ENCODE assay signal across 17 cellular contexts in genomic region chr7:70480913-70481579, GRCh38.
A peak's percentile ranks its signal among the peaks of the same experiment; 100 is the strongest.
DNase-seq lines count a peak whose midpoint lies in the region; ATAC-seq, FAIRE-seq and TF ChIP-seq lines count a peak whose summit lies in the region.
"Had no signal": no experiment of that assay in that cellular context is flagged by ENCODE, and none has a peak within 500 bp of the region (broad histone marks: within the 10 kb centered on the region; RNA-seq: fewer than 3 reads in every experiment).

No MANE protein-coding gene starts in this region.

- no peak overlapping the region for H3K56ac ChIP-seq in mesendoderm (ENCODE audit: low read length)

- intact Hi-C loops in thyroid gland (cut with DNase I) (no loop called here), CD14-positive monocyte (cut with micrococcal nuclease) (no loop called here)

- no peaks in the 10 kb centered on the region for H3K27me3 Mint-ChIP-seq in astrocyte (ENCODE audit: low read depth, unreplicated experiment)
- peaks cover 0 to 1% (median 0%) of the 10 kb centered on the region in 3 donors for H3K27me3 Mint-ChIP-seq in CD14-positive monocyte (ENCODE audit: low read depth in 3 of 3)

- H3K79me2 ChIP-seq in astrocyte (ENCODE audit: insufficient read depth, low read length) (no peaks in the 10 kb centered on the region), mesendoderm (ENCODE audit: control insufficient read depth, insufficient read depth, low read length) (no peaks in the 10 kb centered on the region)

- no peak for TF ChIP-seq POLR2A in thyroid gland (IDR thresholded peaks at IDR 0.05)

- H3K9ac ChIP-seq in astrocyte (ENCODE audit: low read length) (no peak overlapping the region), mesendoderm (ENCODE audit: low read length) (no peak overlapping the region)
- H3K9ac ChIP-seq: BLaER1 treated with 17β-estradiol and CSF1 and Interleukin-3, amounts not matched to agents 10 nM and 100 nM had no signal

- H2AFZ ChIP-seq in astrocyte (ENCODE audit: low read depth, low read length): no peak overlapping the region

- DNase-seq in astrocyte (ENCODE audit: low read depth) (peak; percentile 66), foreskin keratinocyte (peak; percentile 93 to 96), thyroid gland (peak; percentile 35 to 39), CD14-positive monocyte (ENCODE audit: low spot score) (no peak), NCI-H510A treated with DMSO at 0.1 percent for 48 hours (lab: John Stamatoyannopoulos, UW) (no peak), mesendoderm (no peak)
- DNase-seq: activated CD4-positive, alpha-beta T cell treated with anti-CD3 and anti-CD28 coated beads, Interleukin-2, amount 50 U/mL, for 1 hour; anterior cingulate cortex; MG63; NCI-H1694; NCI-H510A; nucleus accumbens; sigmoid colon; stimulated activated CD4-positive, alpha-beta T cell treated with anti-CD3 and anti-CD28 coated beads, Interleukin-2, amount 100 ng/mL, for 24 hours had no signal

- ATAC-seq in foreskin keratinocyte: peak; percentile 80

- H3K79me1 ChIP-seq in mesendoderm (ENCODE audit: low read length): no peaks in the 10 kb centered on the region

- H3K4me2 ChIP-seq in astrocyte (ENCODE audit: low read length) (no peak overlapping the region), mesendoderm (ENCODE audit: low read length) (no peak overlapping the region)
- H3K4me2 ChIP-seq: BLaER1 treated with 17β-estradiol and CSF1 and Interleukin-3, amounts not matched to agents 10 nM and 100 nM had no signal

- no peaks in the 10 kb centered on the region for H3K36me3 ChIP-seq in HEK293 (ENCODE audit: control insufficient read depth in 2 of 2, insufficient read depth in 1 of 2, low read length in 2 of 2)
- no peaks in the 10 kb centered on the region for H3K36me3 ChIP-seq in astrocyte (ENCODE audit: insufficient read depth, low read length)
- no peaks in the 10 kb centered on the region for H3K36me3 ChIP-seq in thyroid gland
- no peaks in the 10 kb centered on the region for H3K36me3 ChIP-seq in mesendoderm (ENCODE audit: control insufficient read depth, insufficient read depth, low read length)
- H3K36me3 ChIP-seq: MG63, sigmoid colon had no signal

- POLR2A ChIA-PET in HEK293 (lab: Yijun Ruan, JAX): no interaction called here

- H4K20me1 ChIP-seq in astrocyte (ENCODE audit: insufficient read depth, low read length): no peaks in the 10 kb centered on the region
- H4K20me1 ChIP-seq: BLaER1 treated with 17β-estradiol and CSF1 and Interleukin-3, amounts not matched to agents 10 nM and 100 nM had no signal

- no peak overlapping the region for H2AK5ac ChIP-seq in mesendoderm (ENCODE audit: low read length)

- H4K8ac ChIP-seq in mesendoderm (ENCODE audit: low read depth, low read length): no peak overlapping the region

- 40 to 45% methylated on average over 8 of the region's 8 CpGs for WGBS in thyroid gland, 2 donors
- no CpG with 5 or more reads among the region's 8 CpGs for WGBS in mesendoderm (ENCODE audit: extremely low coverage, insufficient coverage, low lambda C conversion rate)

- H2BK5ac ChIP-seq in mesendoderm (ENCODE audit: low read length): no peak overlapping the region

- CTCF ChIA-PET in HEK293 (lab: Yijun Ruan, JAX): no interaction called here

- H3K9me3 ChIP-seq in HEK293 (ENCODE audit: control insufficient read depth, insufficient read depth, low read depth, low read length) (no peaks in the 10 kb centered on the region), astrocyte (ENCODE audit: insufficient read depth, low read depth, low read length) (no peaks in the 10 kb centered on the region), thyroid gland (no peaks in the 10 kb centered on the region)
- H3K9me3 ChIP-seq: MG63, sigmoid colon had no signal

- H3K4me3 Mint-ChIP-seq in astrocyte (ENCODE audit: unreplicated experiment) (no peak overlapping the region), CD14-positive monocyte (no peak overlapping the region)

- H2BK15ac ChIP-seq in mesendoderm (replicated peaks; ENCODE audit: low read depth): no peak overlapping the region

- no peak for TF ChIP-seq CTCF in HEK293 (tag by site-specific recombination; IDR thresholded peaks at IDR 0.05)
- TF ChIP-seq CTCF in astrocyte (IDR thresholded peaks at IDR 0.05; ENCODE audit: insufficient read depth, low read depth, low read length): no peak
- TF ChIP-seq CTCF in foreskin keratinocyte (conservative IDR thresholded peaks at IDR 0.05): no peak
- no peak for TF ChIP-seq CTCF in thyroid gland (IDR thresholded peaks at IDR 0.05)
- no peak for TF ChIP-seq CTCF in CD14-positive monocyte (IDR thresholded peaks at IDR 0.05)

- H3K27ac Mint-ChIP-seq in astrocyte (ENCODE audit: unreplicated experiment) (peak overlapping the region; percentile 49), CD14-positive monocyte (no peak overlapping the region)

- no peaks in the 10 kb centered on the region for H3K4me1 ChIP-seq in HEK293 (ENCODE audit: control insufficient read depth, insufficient read depth, low read length)
- peaks cover 3% of the 10 kb centered on the region for H3K4me1 ChIP-seq in astrocyte (ENCODE audit: insufficient read depth, low read length)
- H3K4me1 ChIP-seq in foreskin keratinocyte: peaks cover 21% of the 10 kb centered on the region
- H3K4me1 ChIP-seq in thyroid gland: no peaks in the 10 kb centered on the region
- no peaks in the 10 kb centered on the region for H3K4me1 ChIP-seq in mesendoderm (ENCODE audit: control insufficient read depth, low read depth, low read length)

- H3K27me3 ChIP-seq in astrocyte (ENCODE audit: insufficient read depth, low read length) (no peaks in the 10 kb centered on the region), foreskin keratinocyte (peaks cover 12% of the 10 kb centered on the region), thyroid gland (no peaks in the 10 kb centered on the region), mesendoderm (ENCODE audit: insufficient read depth, low read length, poor library complexity) (no peaks in the 10 kb centered on the region)
- H3K27me3 ChIP-seq: BLaER1 treated with 17β-estradiol and CSF1 and Interleukin-3, amounts not matched to agents 10 nM and 100 nM; MG63; sigmoid colon had no signal

- H3K4ac ChIP-seq in mesendoderm (ENCODE audit: low read depth, low read length): no peak overlapping the region

- H3K9me3 Mint-ChIP-seq in astrocyte (ENCODE audit: unreplicated experiment): peaks cover 5% of the 10 kb centered on the region
- H3K9me3 Mint-ChIP-seq in CD14-positive monocyte: peaks cover 8 to 21% (median 13%) of the 10 kb centered on the region in 7 donors

- H3K18ac ChIP-seq in mesendoderm (ENCODE audit: low read length): no peak overlapping the region

- H3K36me3 Mint-ChIP-seq in astrocyte (ENCODE audit: low read depth, unreplicated experiment): peaks cover 2% of the 10 kb centered on the region
- H3K36me3 Mint-ChIP-seq in CD14-positive monocyte: no peaks in the 10 kb centered on the region

- no peak for FAIRE-seq in astrocyte (lab: Jason Lieb, UNC)
- FAIRE-seq: colon had no signal

- H3K27ac ChIP-seq in HEK293 (ENCODE audit: extremely low read depth, low read depth, low read length): no peak overlapping the region
- H3K27ac ChIP-seq in astrocyte (ENCODE audit: low read depth, low read length): no peak overlapping the region
- no peak overlapping the region for H3K27ac ChIP-seq in foreskin keratinocyte
- no peak overlapping the region for H3K27ac ChIP-seq in thyroid gland
- H3K27ac ChIP-seq in mesendoderm (ENCODE audit: low read depth, low read length): no peak overlapping the region
- H3K27ac ChIP-seq: BLaER1 treated with 17β-estradiol and CSF1 and Interleukin-3, amounts not matched to agents 10 nM and 100 nM; sigmoid colon had no signal

- H4K5ac ChIP-seq in mesendoderm (ENCODE audit: low read length): no peak overlapping the region

- H2BK120ac ChIP-seq in mesendoderm (ENCODE audit: low read depth, low read length): no peak overlapping the region

- H3K4me3 ChIP-seq in HEK293 (ENCODE audit: low read depth, low read length) (no peak overlapping the region), astrocyte (ENCODE audit: insufficient read depth, low read depth, low read length) (no peak overlapping the region), thyroid gland (replicated peaks in 1 of 3) (no peak overlapping the region), mesendoderm (ENCODE audit: low read length) (no peak overlapping the region)
- H3K4me3 ChIP-seq: BLaER1 treated with 17β-estradiol and CSF1 and Interleukin-3, amounts not matched to agents 10 nM and 100 nM; MG63; sigmoid colon had no signal

- H3K23ac ChIP-seq in mesendoderm (ENCODE audit: low read length): no peak overlapping the region

- H3K4me1 Mint-ChIP-seq in astrocyte (ENCODE audit: low read depth, unreplicated experiment) (peaks cover 28% of the 10 kb centered on the region), CD14-positive monocyte (no peaks in the 10 kb centered on the region)

TF ChIP-seq in HEK293, 187 proteins besides CTCF, POLR2A, EP300 and RAD21:
- TF ChIP-seq SETDB1 (IDR thresholded peaks at IDR 0.05; ENCODE audit: insufficient read length, low read length) (no peak), ZNF692 (tag by site-specific recombination; IDR thresholded peaks at IDR 0.05) (peak; percentile 63; the same call in 1 of the 2 replicates)

Comparison
In these comparisons a context has a peak if more than half of its experiments do, and no peak if none do; other contexts are left out.
1. DNase-seq: peak in astrocyte (single experiment), foreskin keratinocyte (2 of 2) and thyroid gland (2 of 2); none in CD14-positive monocyte (single experiment), NCI-H510A treated with DMSO at 0.1 percent for 48 hours (single experiment) and mesendoderm (single experiment).